1 cellular context compared by ENCODE assay signal in genomic region chr17:76273435-76273921, GRCh38.
TF ChIP-seq lines count a peak whose summit lies in the region.

No MANE protein-coding gene starts in this region.

TF ChIP-seq in HepG2, 621 proteins besides CTCF, POLR2A, EP300 and RAD21:
- TF ChIP-seq DNMT1 (CRISPR knock-in tag; IDR thresholded peaks at IDR 0.05): no peak
- TF ChIP-seq ZNF580 (CRISPR knock-in tag; IDR thresholded peaks at IDR 0.05; ENCODE audit: borderline replicate concordance, low read depth): no peak
- TF ChIP-seq ZNF782 (CRISPR knock-in tag; IDR thresholded peaks at IDR 0.05; ENCODE audit: borderline replicate concordance): no peak
- TF ChIP-seq AGO2 (optimal IDR thresholded peaks at IDR 0.05; ENCODE audit: low read depth, low read length): peak; percentile 70
- TF ChIP-seq POLR2AphosphoS2 (IDR thresholded peaks at IDR 0.05; ENCODE audit: low read depth, low read length): 0 out of 2 replicates have a peak, but pooled peaks have one; percentile 7
- no peak for TF ChIP-seq ZHX2 (IDR thresholded peaks at IDR 0.05; ENCODE audit: low read depth)
- no peak for TF ChIP-seq ZHX2 (CRISPR knock-in tag; IDR thresholded peaks at IDR 0.05; ENCODE audit: borderline replicate concordance)
- TF ChIP-seq, protein P1, sequence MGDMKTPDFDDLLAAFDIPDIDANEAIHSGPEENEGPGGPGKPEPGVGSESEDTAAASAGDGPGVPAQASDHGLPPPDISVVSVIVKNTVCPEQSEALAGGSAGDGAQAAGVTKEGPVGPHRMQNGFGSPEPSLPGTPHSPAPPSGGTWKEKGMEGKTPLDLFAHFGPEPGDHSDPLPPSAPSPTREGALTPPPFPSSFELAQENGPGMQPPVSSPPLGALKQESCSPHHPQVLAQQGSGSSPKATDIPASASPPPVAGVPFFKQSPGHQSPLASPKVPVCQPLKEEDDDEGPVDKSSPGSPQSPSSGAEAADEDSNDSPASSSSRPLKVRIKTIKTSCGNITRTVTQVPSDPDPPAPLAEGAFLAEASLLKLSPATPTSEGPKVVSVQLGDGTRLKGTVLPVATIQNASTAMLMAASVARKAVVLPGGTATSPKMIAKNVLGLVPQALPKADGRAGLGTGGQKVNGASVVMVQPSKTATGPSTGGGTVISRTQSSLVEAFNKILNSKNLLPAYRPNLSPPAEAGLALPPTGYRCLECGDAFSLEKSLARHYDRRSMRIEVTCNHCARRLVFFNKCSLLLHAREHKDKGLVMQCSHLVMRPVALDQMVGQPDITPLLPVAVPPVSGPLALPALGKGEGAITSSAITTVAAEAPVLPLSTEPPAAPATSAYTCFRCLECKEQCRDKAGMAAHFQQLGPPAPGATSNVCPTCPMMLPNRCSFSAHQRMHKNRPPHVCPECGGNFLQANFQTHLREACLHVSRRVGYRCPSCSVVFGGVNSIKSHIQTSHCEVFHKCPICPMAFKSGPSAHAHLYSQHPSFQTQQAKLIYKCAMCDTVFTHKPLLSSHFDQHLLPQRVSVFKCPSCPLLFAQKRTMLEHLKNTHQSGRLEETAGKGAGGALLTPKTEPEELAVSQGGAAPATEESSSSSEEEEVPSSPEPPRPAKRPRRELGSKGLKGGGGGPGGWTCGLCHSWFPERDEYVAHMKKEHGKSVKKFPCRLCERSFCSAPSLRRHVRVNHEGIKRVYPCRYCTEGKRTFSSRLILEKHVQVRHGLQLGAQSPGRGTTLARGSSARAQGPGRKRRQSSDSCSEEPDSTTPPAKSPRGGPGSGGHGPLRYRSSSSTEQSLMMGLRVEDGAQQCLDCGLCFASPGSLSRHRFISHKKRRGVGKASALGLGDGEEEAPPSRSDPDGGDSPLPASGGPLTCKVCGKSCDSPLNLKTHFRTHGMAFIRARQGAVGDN (CRISPR knock-in tag; IDR thresholded peaks at IDR 0.05): no peak
